In genomic region chr6:866316-866715, GRCh38 we compare ENCODE assay signal across 29 cellular contexts.
"Had no signal": no experiment of that assay in that cellular context is flagged by ENCODE, and none has a peak within 500 bp of the region (broad histone marks: within the 10 kb centered on the region; RNA-seq: fewer than 3 reads in every experiment).

No MANE protein-coding gene starts in this region.

- DNase-seq: activated B cell treated with CpG ODN at 0.5 μM for 24 hours; activated CD4-positive, alpha-beta T cell treated with anti-CD3 and anti-CD28 coated beads for 48 hours; activated CD4-positive, alpha-beta T cell treated with anti-CD3 and anti-CD28 coated beads, Interleukin-2, amount 50 U/mL, for 1 hour; activated CD4-positive, alpha-beta T cell treated with anti-CD3 and anti-CD28 coated beads, Interleukin-2, amount 50 U/mL, for 48 hours; activated CD8-positive, alpha-beta memory T cell treated with anti-CD3 and anti-CD28 coated beads for 24 hours; activated CD8-positive, alpha-beta T cell treated with anti-CD3 and anti-CD28 coated beads for 36 hours; activated effector memory CD4-positive, alpha-beta T cell treated with Interleukin-2 at 50 U/mL for 16 hours; activated gamma-delta T cell treated with Interleukin-2 at 50 U/mL for 16 hours; activated naive CD4-positive, alpha-beta T cell treated with anti-CD3 and anti-CD28 coated beads, Interleukin-2, amount 50 U/mL, for 16 hours; activated naive CD4-positive, alpha-beta T cell treated with Interleukin-2 at 50 U/mL for 16 hours; activated T-cell treated with anti-CD3 and anti-CD28 coated beads, Interleukin-2, amount 50 U/mL, for 4 hours; amniotic stem cell; anterior cingulate cortex; body of pancreas; caudate nucleus; cortex of kidney; dermis blood vessel endothelial cell; effector CD4-positive, alpha-beta T cell; effector memory CD8-positive, alpha-beta T cell; erythroblast; foreskin keratinocyte; gastrocnemius medialis; glutamatergic neuron; heart left ventricle; T-helper 9 cell; WERI-Rb-1 had no signal

- H3K9me3 ChIP-seq: body of pancreas, esophagus muscularis mucosa, gastrocnemius medialis, heart left ventricle had no signal

- H3K36me3 ChIP-seq: esophagus muscularis mucosa, gastrocnemius medialis, heart left ventricle, WERI-Rb-1 had no signal

- H3K4me1 ChIP-seq: body of pancreas, foreskin keratinocyte, gastrocnemius medialis had no signal

- ATAC-seq: activated CD4-positive, CD25-positive, alpha-beta regulatory T cell treated with anti-CD3 and anti-CD28 coated beads, Interleukin-2, amount 50 U/mL, for 24 hours; activated CD8-positive, alpha-beta T cell treated with anti-CD3 and anti-CD28 coated beads for 36 hours; activated T-cell treated with anti-CD3 and anti-CD28 coated beads, Interleukin-2, amount 50 U/mL, for 4 hours; activated T-helper 17 cell treated with anti-CD3 and anti-CD28 coated beads, Interleukin-2, amount 50 U/mL, for 72 hours; body of pancreas; effector memory CD8-positive, alpha-beta T cell; foreskin keratinocyte; gastrocnemius medialis; heart left ventricle had no signal

- H3K27me3 ChIP-seq: body of pancreas, foreskin keratinocyte, gastrocnemius medialis had no signal

- H3K4me3 ChIP-seq: body of pancreas, esophagus muscularis mucosa, gastrocnemius medialis, heart left ventricle had no signal

- H3K27ac ChIP-seq: body of pancreas, esophagus muscularis mucosa, foreskin keratinocyte, gastrocnemius medialis, heart left ventricle, WERI-Rb-1 had no signal
